In genomic region chr2:108612514-108613183, GRCh38 we compare ENCODE assay signal across 1 cellular context.
TF ChIP-seq lines count a peak whose summit lies in the region.

No MANE protein-coding gene starts in this region.

TF ChIP-seq in GM12878, 131 proteins besides CTCF, POLR2A, EP300 and RAD21 (continued from another document and continues in another):
- TF ChIP-seq ZNF687 (IDR thresholded peaks at IDR 0.05) (peak; percentile 99), RUNX3 (IDR thresholded peaks at IDR 0.05; ENCODE audit: low read length) (peak; percentile 87), CBFB (IDR thresholded peaks at IDR 0.05; ENCODE audit: low read depth) (peak; percentile 85), NR2C1 (IDR thresholded peaks at IDR 0.05) (peak; percentile 52), SKIL (IDR thresholded peaks at IDR 0.05; ENCODE audit: low read depth, poor library complexity, severe bottlenecking) (peak; percentile 98), ZBTB33 (IDR thresholded peaks at IDR 0.05) (no peak), STAT3 (IDR thresholded peaks at IDR 0.05; ENCODE audit: low read depth, low read length) (no peak), KAT2A (conservative IDR thresholded peaks at IDR 0.05; ENCODE audit: control insufficient read depth, low read depth, low read length) (no peak), HSF1 (IDR thresholded peaks at IDR 0.05; ENCODE audit: low read depth, low read length) (no peak), POLR2AphosphoS2 (IDR thresholded peaks at IDR 0.05; ENCODE audit: low read depth, low read length) (no peak), TAF1 (IDR thresholded peaks at IDR 0.05; ENCODE audit: borderline replicate concordance, low read depth, low read length) (no peak), JUNB (IDR thresholded peaks at IDR 0.05) (peak; percentile 54), MYC (IDR thresholded peaks at IDR 0.05; ENCODE audit: insufficient read depth, insufficient read length, insufficient replicate concordance, low read length, severe bottlenecking) (no peak), NFXL1 (IDR thresholded peaks at IDR 0.05; ENCODE audit: borderline replicate concordance) (no peak), NR2F1 (conservative IDR thresholded peaks at IDR 0.05) (peak; percentile 86), BRCA1 (IDR thresholded peaks at IDR 0.05; ENCODE audit: low read depth, low read length) (no peak), POLR2AphosphoS5 (IDR thresholded peaks at IDR 0.05; ENCODE audit: low read length) (no peak), ZNF384 (IDR thresholded peaks at IDR 0.05; ENCODE audit: borderline replicate concordance, low read depth, low read length) (no peak), FOXK2 (IDR thresholded peaks at IDR 0.05) (peak; percentile 89), CREB1 (IDR thresholded peaks at IDR 0.05; ENCODE audit: low read depth) (peak; percentile 66), TCF7 (IDR thresholded peaks at IDR 0.05; ENCODE audit: borderline replicate concordance) (no peak), EZH2 (IDR thresholded peaks at IDR 0.05; ENCODE audit: borderline replicate concordance, control insufficient read depth, low read depth, low read length) (no peak), NRF1 (conservative IDR thresholded peaks at IDR 0.05; ENCODE audit: low read depth, low read length) (peak; percentile 38), SRF (IDR thresholded peaks at IDR 0.05; ENCODE audit: low read depth in 2 of 2, low read length in 2 of 2) (peak in 1 of 2 experiments; percentile 55; a peak in 1 of 4 replicates), EED (IDR thresholded peaks at IDR 0.05; ENCODE audit: low read depth) (0 out of 2 replicates have a peak, but pooled peaks have one; percentile 35), E4F1 (IDR thresholded peaks at IDR 0.05; ENCODE audit: borderline replicate concordance, partially characterized antibody) (no peak), RCOR1 (conservative IDR thresholded peaks at IDR 0.05; ENCODE audit: low read depth, low read length) (0 out of 2 replicates have a peak, but pooled peaks have one; percentile 69), CHD1 (IDR thresholded peaks at IDR 0.05; ENCODE audit: low read depth, low read length) (no peak), RAD51 (IDR thresholded peaks at IDR 0.05) (peak; percentile 73; the same call in 1 of the 2 replicates), REST (IDR thresholded peaks at IDR 0.05; ENCODE audit: low read depth, low read length) (0 out of 2 replicates have a peak, but pooled peaks have one; percentile 44), PKNOX1 (IDR thresholded peaks at IDR 0.05) (peak; percentile 89), RBBP5 (conservative IDR thresholded peaks at IDR 0.05) (no peak), YBX1 (IDR thresholded peaks at IDR 0.05) (no peak), YY1 (IDR thresholded peaks at IDR 0.05; ENCODE audit: low read depth, low read length) (no peak), ASH2L (IDR thresholded peaks at IDR 0.05; ENCODE audit: borderline replicate concordance, low read depth) (peak; percentile 74; the same call in 1 of the 2 replicates), MEF2B (IDR thresholded peaks at IDR 0.05; ENCODE audit: partially characterized antibody, poor library complexity, severe bottlenecking) (peak; percentile 78), HDAC2 (IDR thresholded peaks at IDR 0.05) (no peak), ELK1 (IDR thresholded peaks at IDR 0.05; ENCODE audit: low read depth, low read length) (no peak; the same call in 1 of the 2 replicates), MEF2A (IDR thresholded peaks at IDR 0.05; ENCODE audit: insufficient read depth, low read depth, low read length) (peak; percentile 34; the same call in 1 of the 2 replicates), SUZ12 (IDR thresholded peaks at IDR 0.05; ENCODE audit: unreplicated experiment) (no peak), JUND (IDR thresholded peaks at IDR 0.05; ENCODE audit: low read depth, low read length) (peak; percentile 52; the same call in 1 of the 2 replicates), RELB (IDR thresholded peaks at IDR 0.05; ENCODE audit: low read depth) (peak; percentile 93; the same call in 1 of the 2 replicates), ZNF274 (IDR thresholded peaks at IDR 0.05; ENCODE audit: insufficient read depth, insufficient read length) (no peak)
